Comparison of ENCODE assay signal across 7 cellular contexts in genomic region chr4:176300036-176300435, GRCh38. TPM values are rescaled to one million over a fixed set of nuclear protein-coding genes. Genes with fewer than 3 reads are reported as not detected.
"Had no signal": no experiment of that assay in that cellular context is flagged by ENCODE, and none has a peak within 500 bp of the region (broad histone marks: within the 10 kb centered on the region; RNA-seq: fewer than 3 reads in every experiment).

No MANE protein-coding gene starts in this region.

- H3K27ac Mint-ChIP-seq: GM23338, H9, IgD-negative memory B cell had no signal

- H3K36me3 Mint-ChIP-seq: IgD-negative memory B cell had no signal

- H3K9me3 Mint-ChIP-seq: GM23338, H9, IgD-negative memory B cell had no signal

- H3K4me2 ChIP-seq: GM23338 had no signal

- H2AFZ ChIP-seq: GM23338 had no signal

- H3K4me1 Mint-ChIP-seq: IgD-negative memory B cell had no signal

- H3K4me3 Mint-ChIP-seq: GM23338, H9, IgD-negative memory B cell had no signal

- H3K4me3 ChIP-seq: GM23338 had no signal

- DNase-seq: H9, HCEC 1CT, KBM-7 had no signal

- ATAC-seq: GM23338 had no signal

RNA-seq across cellular contexts. Expression of gene ASB5, which starts 31.0 kb away (rescaled TPM):
- total RNA-seq: GM23338, H1, H9, HT-29 had no signal
- polyA plus RNA-seq: GM23338, IgD-negative memory B cell had no signal
